8 cellular contexts compared by ENCODE assay signal in the genomic region with DNA sequence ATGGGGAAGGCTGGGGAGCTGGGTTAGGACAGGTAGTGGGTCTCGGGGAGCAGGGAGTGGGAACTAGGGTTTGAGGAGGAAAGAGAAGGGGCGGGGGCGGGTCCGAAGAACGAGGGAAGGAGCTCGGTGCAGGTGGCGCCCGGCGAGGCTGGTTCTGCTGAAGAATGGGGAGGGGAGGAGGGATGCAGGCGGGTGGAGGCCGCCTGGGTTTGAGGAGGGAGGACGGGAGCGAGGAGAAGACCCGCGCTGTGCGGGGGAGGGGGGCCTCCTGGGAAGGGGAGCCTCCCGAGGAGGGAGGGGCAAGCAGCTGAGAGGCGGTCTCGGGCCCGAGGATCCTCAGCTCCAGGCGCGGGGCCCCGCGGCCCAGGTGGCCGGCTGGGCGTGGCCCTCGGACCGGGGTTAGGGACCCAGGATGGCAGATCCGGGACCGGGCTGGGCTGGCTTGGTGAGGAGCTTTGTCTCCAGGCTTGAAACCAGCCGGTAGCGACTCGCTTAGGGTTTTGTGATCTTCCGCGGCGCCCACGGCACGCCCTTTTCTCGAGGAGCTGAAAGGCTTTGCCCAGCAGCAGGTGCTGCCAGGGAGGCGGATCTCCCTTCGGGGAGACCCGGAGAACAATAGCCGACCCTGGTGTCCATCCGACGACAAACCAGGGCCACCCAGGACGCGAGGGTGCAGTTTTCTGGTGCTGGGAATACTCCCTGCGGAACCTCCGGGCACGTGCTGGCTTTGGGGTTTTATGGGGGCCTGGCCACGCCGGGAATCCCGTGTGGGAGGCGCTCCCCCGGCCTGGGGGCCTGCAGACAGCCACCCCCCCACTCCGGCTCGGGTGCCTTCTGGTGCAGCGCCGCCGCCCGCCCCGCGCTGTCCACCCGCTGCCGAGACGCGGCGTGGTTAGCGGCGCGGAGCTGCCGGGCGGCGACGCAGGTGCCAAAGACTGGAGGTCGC. TPM values are rescaled to one million over a fixed set of nuclear protein-coding genes. Genes with fewer than 3 reads are reported as not detected.
A peak's percentile ranks its signal among the peaks of the same experiment; 100 is the strongest.
DNase-seq lines count a peak whose midpoint lies in the region; ATAC-seq and TF ChIP-seq lines count a peak whose summit lies in the region.

No MANE protein-coding gene starts in this region.

- TF ChIP-seq CTCF in Calu3 (IDR thresholded peaks at IDR 0.05; ENCODE audit: unreplicated experiment): no peak

- H3K4me1 Mint-ChIP-seq in Calu3 (ENCODE audit: low read depth, unreplicated experiment): no peaks in the 10 kb centered on the region
- H3K4me1 Mint-ChIP-seq in naive thymus-derived CD8-positive, alpha-beta T cell: peaks cover 11 to 28% (median 21%) of the 10 kb centered on the region in 4 donors

- H3K4me3 Mint-ChIP-seq in Calu3 (ENCODE audit: low read depth, unreplicated experiment): peak overlapping the region; percentile 30
- H3K4me3 Mint-ChIP-seq in naive thymus-derived CD8-positive, alpha-beta T cell: peak overlapping the region; percentile 64 to 89 (median 78)

- no peaks in the 10 kb centered on the region for H3K9me3 Mint-ChIP-seq in Calu3 (ENCODE audit: low read depth, unreplicated experiment)
- no peaks in the 10 kb centered on the region for H3K9me3 Mint-ChIP-seq in activated naive CD4-positive, alpha-beta T cell treated with anti-CD3 and anti-CD28 coated beads, Interleukin-2, amount 50 U/mL, for 72 hours
- no peaks in the 10 kb centered on the region for H3K9me3 Mint-ChIP-seq in naive thymus-derived CD8-positive, alpha-beta T cell

- CTCF ChIA-PET in Calu3 (lab: Charles Lee): interaction anchor here (0.6 to 1.6 kb wide), 3 partner anchors 160 to 748 kb away, joined by 3 to 4 read pairs (median 3); no protein-coding TSS in a partner anchor

- no peak overlapping the region for H3K27ac Mint-ChIP-seq in Calu3 (ENCODE audit: unreplicated experiment)
- no peak overlapping the region for H3K27ac Mint-ChIP-seq in activated naive CD4-positive, alpha-beta T cell treated with anti-CD3 and anti-CD28 coated beads, Interleukin-2, amount 50 U/mL, for 72 hours
- H3K27ac Mint-ChIP-seq in naive thymus-derived CD8-positive, alpha-beta T cell: no peak overlapping the region

- DNase-seq in Calu3: no peak
- peak; percentile 13 for DNase-seq in NCI-H1417 treated with DMSO at 0.1 percent for 48 hours (lab: John Stamatoyannopoulos, UW)
- DNase-seq in activated naive CD4-positive, alpha-beta T cell treated with anti-CD3 and anti-CD28 coated beads, Interleukin-2, amount 50 U/mL, for 72 hours (ENCODE audit: low spot score in 2 of 2): peak in 1 of 2 donors; percentile 6
- peak in 4 of 10 donors; percentile 7 to 21 (median 18) for DNase-seq in naive thymus-derived CD8-positive, alpha-beta T cell
- DNase-seq in activated CD4-positive, CD25-positive, alpha-beta regulatory T cell treated with anti-CD3 and anti-CD28 coated beads, Interleukin-2, amount 50 U/mL, for 72 hours: no peak
- DNase-seq in CD1c-positive myeloid dendritic cell (ENCODE audit: extremely low spot score): no peak

- BruUV-seq in Calu3 (replicated peaks; lab: Mats Ljungman, UMichigan): no TSS peak

- ATAC-seq in activated naive CD4-positive, alpha-beta T cell treated with anti-CD3 and anti-CD28 coated beads, Interleukin-2, amount 50 U/mL, for 72 hours: peak; percentile 2 to 3
- ATAC-seq in naive thymus-derived CD8-positive, alpha-beta T cell: peak; percentile 6 to 16
- no peak for ATAC-seq in GM18858 (IDR thresholded peaks at IDR 0.05; ENCODE audit: unreplicated experiment)
- no peak for ATAC-seq in GM19328 (IDR thresholded peaks at IDR 0.05; ENCODE audit: unreplicated experiment)

- H3K27me3 Mint-ChIP-seq in Calu3 (ENCODE audit: unreplicated experiment): peaks cover 82% of the 10 kb centered on the region
- H3K27me3 Mint-ChIP-seq in naive thymus-derived CD8-positive, alpha-beta T cell: peaks cover 24 to 59% (median 49%) of the 10 kb centered on the region in 5 donors

- H3K36me3 Mint-ChIP-seq in Calu3 (ENCODE audit: insufficient read depth, unreplicated experiment): no peaks in the 10 kb centered on the region
- H3K36me3 Mint-ChIP-seq in activated naive CD4-positive, alpha-beta T cell treated with anti-CD3 and anti-CD28 coated beads, Interleukin-2, amount 50 U/mL, for 72 hours: no peaks in the 10 kb centered on the region
- peaks cover 0 to 2% (median 0%) of the 10 kb centered on the region in 3 donors for H3K36me3 Mint-ChIP-seq in naive thymus-derived CD8-positive, alpha-beta T cell

- POLR2A ChIA-PET in naive thymus-derived CD8-positive, alpha-beta T cell (lab: Charles Lee): interaction anchor here (0.5 to 0.6 kb wide), 3 partner anchors 74 to 361 kb away, joined by 3 to 5 read pairs (median 4); no protein-coding TSS in a partner anchor

- intact Hi-C loops in Calu3 (cut with micrococcal nuclease; ENCODE audit: unreplicated experiment): loop anchor here (5.0 kb wide), 1 partner anchor 168 kb away; no protein-coding TSS in a partner anchor

RNA-seq across cellular contexts. Expression of a gene that starts 1.4 kb away (rescaled TPM):
- 0.32 TPM in 1 of 2 replicates, not detected in the other for total RNA-seq in Calu3 (2022)
- total RNA-seq in activated naive CD4-positive, alpha-beta T cell treated with anti-CD3 and anti-CD28 coated beads, Interleukin-2, amount 50 U/mL, for 72 hours: not detected
- not detected for total RNA-seq in naive thymus-derived CD8-positive, alpha-beta T cell
- not detected for polyA plus RNA-seq in naive thymus-derived CD8-positive, alpha-beta T cell

Comparison
In these comparisons a context has a peak if more than half of its experiments do, and no peak if none do; other contexts are left out.
1. ATAC-seq: peak in activated naive CD4-positive, alpha-beta T cell treated with anti-CD3 and anti-CD28 coated beads, Interleukin-2, amount 50 U/mL, for 72 hours (2 of 2) and naive thymus-derived CD8-positive, alpha-beta T cell (2 of 2); none in GM18858 (single experiment) and GM19328 (single experiment).